Comparison of ENCODE assay signal across 33 cellular contexts in the genomic region with DNA sequence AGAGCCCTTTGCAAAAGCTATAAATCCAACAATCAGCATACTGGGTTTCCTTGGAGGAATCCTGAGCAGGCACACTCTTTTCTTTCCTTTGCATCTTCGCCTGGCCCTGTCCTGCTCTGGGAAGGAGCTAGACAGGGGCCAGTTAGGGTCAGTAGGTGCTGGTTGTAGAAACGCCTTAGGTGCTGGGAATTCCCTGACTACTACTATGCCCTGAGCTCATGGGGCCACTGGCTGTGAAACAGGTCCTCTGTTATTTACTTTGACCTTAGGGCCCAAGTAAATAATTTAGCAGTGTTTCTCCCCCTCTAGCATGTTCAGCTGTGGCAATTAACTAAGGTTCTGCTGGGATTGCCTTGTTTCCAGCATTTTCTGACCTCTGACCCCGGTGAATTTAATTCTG. TPM values are rescaled to one million over a fixed set of nuclear protein-coding genes. Genes with fewer than 3 reads are reported as not detected.
"Had no signal": no experiment of that assay in that cellular context is flagged by ENCODE, and none has a peak within 500 bp of the region (broad histone marks: within the 10 kb centered on the region; RNA-seq: fewer than 3 reads in every experiment).

No MANE protein-coding gene starts in this region.

- H3K27ac Mint-ChIP-seq: activated CD4-positive, alpha-beta memory T cell treated with anti-CD3 and anti-CD28 coated beads for 36 hours; activated CD4-positive, alpha-beta T cell treated with anti-CD3 and anti-CD28 coated beads for 36 hours; activated CD4-positive, alpha-beta T cell treated with anti-CD3 and anti-CD28 coated beads, Interleukin-2, amount 10 ng/mL, durations not matched to agents 24 days and 14 days; activated CD8-positive, alpha-beta memory T cell treated with anti-CD3 and anti-CD28 coated beads, Interleukin-2, amount 10 ng/mL, durations not matched to agents 7 days and 5 days; activated CD8-positive, alpha-beta T cell treated with anti-CD3 and anti-CD28 coated beads, Interleukin-2, amount 10 ng/mL, durations not matched to agents 7 days and 5 days; activated naive CD8-positive, alpha-beta T cell; activated T-helper 1 cell treated with anti-CD3 and anti-CD28 coated beads, Interleukin-12 subunit alpha, Interleukin-12 subunit beta, Interleukin-2, Interleukin-4 antibody, amounts not matched to agents 30 ng/mL and 10 ng/mL and 1 ng/mL, durations not matched to agents 14 hours and 24 hours and 36 hours; activated T-helper 2 cell treated with anti-CD3 and anti-CD28 coated beads, Interferon-gamma antibody, Interleukin-2, Interleukin-4, amounts not matched to agents 10 μg/mL and 5 μg/mL and 100 μg/mL, durations not matched to agents 14 hours and 24 hours and 36 hours; dendritic cell treated with granulocyte-macrophage colony-stimulating factor and Interleukin-4, amounts not matched to agents 40 ng/mL and 50 ng/mL, for 4 days; endodermal cell had no signal

- H3K27me3 ChIP-seq: brain microvascular endothelial cell had no signal

- H3K36me3 ChIP-seq: brain microvascular endothelial cell had no signal

- FAIRE-seq: astrocyte, bronchial epithelial cell, frontal cortex had no signal

- H3K9me3 Mint-ChIP-seq: activated CD4-positive, alpha-beta memory T cell treated with anti-CD3 and anti-CD28 coated beads for 36 hours; activated CD4-positive, alpha-beta T cell treated with anti-CD3 and anti-CD28 coated beads, Interleukin-2, amount 10 ng/mL, durations not matched to agents 24 days and 14 days; activated T-helper 1 cell treated with anti-CD3 and anti-CD28 coated beads, Interleukin-12 subunit alpha, Interleukin-12 subunit beta, Interleukin-2, Interleukin-4 antibody, amounts not matched to agents 30 ng/mL and 10 ng/mL and 1 ng/mL, durations not matched to agents 14 hours and 24 hours and 36 hours; activated T-helper 2 cell treated with anti-CD3 and anti-CD28 coated beads, Interferon-gamma antibody, Interleukin-2, Interleukin-4, amounts not matched to agents 10 μg/mL and 5 μg/mL and 100 μg/mL, durations not matched to agents 14 hours and 24 hours and 36 hours; central memory CD8-positive, alpha-beta T cell; dendritic cell treated with granulocyte-macrophage colony-stimulating factor and Interleukin-4, amounts not matched to agents 40 ng/mL and 50 ng/mL, for 4 days; endodermal cell had no signal

- H3K27ac ChIP-seq: brain microvascular endothelial cell, coronary artery, dorsolateral prefrontal cortex had no signal

- DNase-seq: activated CD4-positive, alpha-beta memory T cell treated with anti-CD3 and anti-CD28 coated beads for 36 hours; activated CD4-positive, alpha-beta T cell treated with anti-CD3 and anti-CD28 coated beads for 36 hours; activated CD4-positive, alpha-beta T cell treated with anti-CD3 and anti-CD28 coated beads, Interleukin-2, amount 10 ng/mL, durations not matched to agents 24 days and 14 days; activated CD4-positive, CD25-positive, alpha-beta regulatory T cell; activated CD4-positive, CD25-positive, alpha-beta regulatory T cell treated with anti-CD3 and anti-CD28 coated beads, Interleukin-2, amount 50 U/mL, for 72 hours; activated CD8-positive, alpha-beta memory T cell treated with anti-CD3 and anti-CD28 coated beads, Interleukin-2, amount 10 ng/mL, durations not matched to agents 7 days and 5 days; activated CD8-positive, alpha-beta memory T cell treated with anti-CD3 and anti-CD28 coated beads, Interleukin-2, amount 50 U/mL, for 4 hours; activated CD8-positive, alpha-beta T cell treated with anti-CD3 and anti-CD28 coated beads, Interleukin-2, amount 10 ng/mL, durations not matched to agents 7 days and 5 days; activated gamma-delta T cell treated with Interleukin-2 at 50 U/mL for 16 hours; activated naive CD4-positive, alpha-beta T cell treated with anti-CD3 and anti-CD28 coated beads, Interleukin-2, amount 50 U/mL, for 16 hours; activated naive CD4-positive, alpha-beta T cell treated with Interleukin-2 at 50 U/mL for 16 hours; activated T-cell treated with anti-CD3 and anti-CD28 coated beads, Interleukin-2, amount 50 U/mL, for 1 hour; activated T-cell treated with anti-CD3 and anti-CD28 coated beads, Interleukin-2, amount 50 U/mL, for 48 hours; amniotic stem cell; anterior cingulate cortex; brain microvascular endothelial cell; dorsolateral prefrontal cortex; effector memory CD4-positive, alpha-beta T cell; endodermal cell; foreskin fibroblast; head of caudate nucleus; T-helper 2 cell had no signal

- H3K4me1 Mint-ChIP-seq: activated CD4-positive, alpha-beta T cell treated with anti-CD3 and anti-CD28 coated beads for 36 hours; activated CD4-positive, alpha-beta T cell treated with anti-CD3 and anti-CD28 coated beads, Interleukin-2, amount 10 ng/mL, durations not matched to agents 24 days and 14 days; activated CD8-positive, alpha-beta memory T cell treated with anti-CD3 and anti-CD28 coated beads, Interleukin-2, amount 10 ng/mL, durations not matched to agents 7 days and 5 days; central memory CD8-positive, alpha-beta T cell had no signal

- H3K4me3 Mint-ChIP-seq: activated CD4-positive, alpha-beta memory T cell treated with anti-CD3 and anti-CD28 coated beads for 36 hours; activated CD4-positive, alpha-beta T cell treated with anti-CD3 and anti-CD28 coated beads for 36 hours; activated CD4-positive, alpha-beta T cell treated with anti-CD3 and anti-CD28 coated beads, Interleukin-2, amount 10 ng/mL, durations not matched to agents 24 days and 14 days; activated CD8-positive, alpha-beta memory T cell treated with anti-CD3 and anti-CD28 coated beads, Interleukin-2, amount 10 ng/mL, durations not matched to agents 7 days and 5 days; activated CD8-positive, alpha-beta T cell treated with anti-CD3 and anti-CD28 coated beads, Interleukin-2, amount 10 ng/mL, durations not matched to agents 7 days and 5 days; activated naive CD8-positive, alpha-beta T cell; activated T-helper 1 cell treated with anti-CD3 and anti-CD28 coated beads, Interleukin-12 subunit alpha, Interleukin-12 subunit beta, Interleukin-2, Interleukin-4 antibody, amounts not matched to agents 30 ng/mL and 10 ng/mL and 1 ng/mL, durations not matched to agents 14 hours and 24 hours and 36 hours; central memory CD8-positive, alpha-beta T cell; dendritic cell treated with granulocyte-macrophage colony-stimulating factor and Interleukin-4, amounts not matched to agents 40 ng/mL and 50 ng/mL, for 4 days; endodermal cell had no signal

- H3K4me3 ChIP-seq: coronary artery, dorsolateral prefrontal cortex had no signal

- H3K36me3 Mint-ChIP-seq: activated CD4-positive, alpha-beta memory T cell treated with anti-CD3 and anti-CD28 coated beads for 36 hours; activated CD8-positive, alpha-beta memory T cell treated with anti-CD3 and anti-CD28 coated beads, Interleukin-2, amount 10 ng/mL, durations not matched to agents 7 days and 5 days; activated naive CD8-positive, alpha-beta T cell had no signal

- ATAC-seq: activated CD4-positive, alpha-beta T cell treated with anti-CD3 and anti-CD28 coated beads for 36 hours; activated CD8-positive, alpha-beta memory T cell treated with anti-CD3 and anti-CD28 coated beads, Interleukin-2, amount 10 ng/mL, durations not matched to agents 7 days and 5 days; activated CD8-positive, alpha-beta T cell treated with anti-CD3 and anti-CD28 coated beads, Interleukin-2, amount 10 ng/mL, durations not matched to agents 7 days and 5 days; esophagus mucosa had no signal

RNA-seq across cellular contexts. Expression of gene WSCD1, which starts 15.8 kb away (rescaled TPM):
- total RNA-seq: activated CD4-positive, alpha-beta T cell treated with anti-CD3 and anti-CD28 coated beads, Interleukin-2, amount 10 ng/mL, durations not matched to agents 24 days and 14 days; activated CD8-positive, alpha-beta T cell treated with anti-CD3 and anti-CD28 coated beads, Interleukin-2, amount 10 ng/mL, durations not matched to agents 7 days and 5 days; T-helper 1 cell treated with Interleukin-12 subunit alpha and Interleukin-12 subunit beta and Interleukin-4 antibody, amounts not matched to agents 30 ng/mL and 1 ng/mL, for 36 hours had no signal
